In genomic region chr13:33153421-33154381, GRCh38 we compare ENCODE assay signal across 11 cellular contexts.
DNase-seq lines count a peak whose midpoint lies in the region; ATAC-seq, FAIRE-seq and TF ChIP-seq lines count a peak whose summit lies in the region.
"Had no signal": no experiment of that assay in that cellular context is flagged by ENCODE, and none has a peak within 500 bp of the region (broad histone marks: within the 10 kb centered on the region; RNA-seq: fewer than 3 reads in every experiment).

No MANE protein-coding gene starts in this region.

- BruUV-seq in PC-3 (replicated peaks; lab: Mats Ljungman, UMichigan) = no TSS peak

- POLR2A ChIA-PET in PC-3 (lab: Charles Lee; ENCODE audit: unreplicated experiment) = no interaction called here

- no peaks in the 10 kb centered on the region for H4K20me1 ChIP-seq in PC-3 (ENCODE audit: low read length)

- H3K9ac ChIP-seq in PC-3 (ENCODE audit: low read length) = no peak overlapping the region

- no peak for TF ChIP-seq CTCF in PC-3 (conservative IDR thresholded peaks at IDR 0.05; ENCODE audit: low read depth, low read length)
- no peak for TF ChIP-seq CTCF in epithelial cell of esophagus (IDR thresholded peaks at IDR 0.05; ENCODE audit: insufficient read depth, low read depth, low read length, missing control alignments)
- no peak for TF ChIP-seq CTCF in right lobe of liver (IDR thresholded peaks at IDR 0.05)
- peak; percentile 27 for TF ChIP-seq CTCF in thoracic aorta (IDR thresholded peaks at IDR 0.05)
- TF ChIP-seq CTCF in GM13976 (IDR thresholded peaks at IDR 0.05; ENCODE audit: borderline replicate concordance, control extremely low read depth, extremely low read depth, insufficient read depth, missing control alignments) = no peak

- in situ Hi-C loops in GM13976 (cut with MboI; ENCODE audit: low sequenced_read_pairs, unreplicated experiment) = no loop called here

- FAIRE-seq in GM19239 (lab: Jason Lieb, UNC) = no peak

- intact Hi-C loops in PC-3 (cut with micrococcal nuclease) = no loop called here
- intact Hi-C loops in right lobe of liver (cut with DNase I) = no loop called here

- H2AFZ ChIP-seq in PC-3 (ENCODE audit: low read length) = no peak overlapping the region

- peak; percentile 63 for ATAC-seq in PC-3
- peak; percentile 58 to 86 (median 64) for ATAC-seq in right lobe of liver
- peak; percentile 40 for ATAC-seq in thoracic aorta (ENCODE audit: insufficient number of reproducible peaks, low FRiP score, low read depth)

- DNase-seq in PC-3 = peak; percentile 36
- peak; percentile 10 for DNase-seq in epithelial cell of esophagus (ENCODE audit: low read depth)
- peak in 1 of 3 donors; percentile 42 for DNase-seq in right lobe of liver
- DNase-seq in thoracic aorta (ENCODE audit: low spot score) = peak; percentile 11
- DNase-seq in NCI-H748 treated with DMSO at 0.1 percent for 48 hours (lab: John Stamatoyannopoulos, UW) = no peak
- no peak for DNase-seq in GM19239 (ENCODE audit: insufficient read length, low spot score)
- no peak for DNase-seq in stimulated activated CD4-positive, alpha-beta T cell treated with anti-CD3 and anti-CD28 coated beads, Interleukin-1b, Interleukin-23, amount 100 ng/mL, for 48 hours
- no peak for DNase-seq in GM13976 (ENCODE audit: low spot score)
- DNase-seq: activated CD8-positive, alpha-beta memory T cell treated with anti-CD3 and anti-CD28 coated beads for 24 hours; DMS153; NCI-H2029 had no signal

- H3K27me3 ChIP-seq in PC-3 (ENCODE audit: low read length) (no peaks in the 10 kb centered on the region), right lobe of liver (no peaks in the 10 kb centered on the region), thoracic aorta (replicated peaks; ENCODE audit: insufficient read depth) (no peaks in the 10 kb centered on the region)

- TF ChIP-seq POLR2A in right lobe of liver (IDR thresholded peaks at IDR 0.05) = no peak

- no peaks in the 10 kb centered on the region for H3K9me3 ChIP-seq in PC-3 (ENCODE audit: low read length)
- no peaks in the 10 kb centered on the region for H3K9me3 ChIP-seq in right lobe of liver
- no peaks in the 10 kb centered on the region for H3K9me3 ChIP-seq in thoracic aorta

- H3F3A ChIP-seq in PC-3 (ENCODE audit: low read length, unreplicated experiment) = no peaks in the 10 kb centered on the region

- no peaks in the 10 kb centered on the region for H3K36me3 ChIP-seq in PC-3 (ENCODE audit: low read depth, low read length)
- no peaks in the 10 kb centered on the region for H3K36me3 ChIP-seq in right lobe of liver
- no peaks in the 10 kb centered on the region for H3K36me3 ChIP-seq in thoracic aorta

- CTCF ChIA-PET in PC-3 (lab: Charles Lee) = no interaction called here

- no peaks in the 10 kb centered on the region for H3K9me2 ChIP-seq in PC-3 (replicated peaks; ENCODE audit: low read length)

- no peak overlapping the region for H3K4me3 ChIP-seq in PC-3 (ENCODE audit: low read length)
- H3K4me3 ChIP-seq in epithelial cell of esophagus (ENCODE audit: low read length) = no peak overlapping the region
- no peak overlapping the region for H3K4me3 ChIP-seq in right lobe of liver
- peak overlapping the region; percentile 32 for H3K4me3 ChIP-seq in thoracic aorta

- no peaks in the 10 kb centered on the region for H3K79me2 ChIP-seq in PC-3 (ENCODE audit: low read length)

- H3K27ac ChIP-seq in PC-3 (ENCODE audit: low read length) = 0 out of 2 replicates have a peak overlapping the region, but pooled peaks have one; percentile 14
- no peak overlapping the region for H3K27ac ChIP-seq in right lobe of liver
- H3K27ac ChIP-seq in thoracic aorta = peak overlapping the region; percentile 71 to 74

- no peak overlapping the region for H3K4me2 ChIP-seq in PC-3 (ENCODE audit: low read length)

- 64% methylated on average over 13 of the region's 17 CpGs for WGBS in right lobe of liver (ENCODE audit: insufficient coverage, low coverage, low lambda C conversion rate, missing lambda C conversion rate)

- H3K4me1 ChIP-seq in PC-3 (ENCODE audit: insufficient read depth, low read length) (no peaks in the 10 kb centered on the region), right lobe of liver (no peaks in the 10 kb centered on the region), thoracic aorta (ENCODE audit: control insufficient read depth in 1 of 2, low read depth in 2 of 2) (peaks cover 8 to 31% of the 10 kb centered on the region in 2 donors)

Comparison
In these comparisons a context has a peak if more than half of its experiments do, and no peak if none do; other contexts are left out.
1. DNase-seq: peak in PC-3 (single experiment), epithelial cell of esophagus (single experiment) and thoracic aorta (single experiment); none in NCI-H748 treated with DMSO at 0.1 percent for 48 hours (single experiment), GM19239 (single experiment), stimulated activated CD4-positive, alpha-beta T cell treated with anti-CD3 and anti-CD28 coated beads, Interleukin-1b, Interleukin-23, amount 100 ng/mL, for 48 hours (single experiment) and GM13976 (single experiment).
2. H3K27ac ChIP-seq: peak in PC-3 (single experiment) and thoracic aorta (2 of 2); none in right lobe of liver (0 of 3).
3. Peak in every context shown above with its lines, with median percentiles within 50 percentile points of each other: ATAC-seq.